ENCODE assay signal across 8 cellular contexts in genomic region chr16:88804552-88805339, GRCh38. TPM values are rescaled to one million over a fixed set of nuclear protein-coding genes. Genes with fewer than 3 reads are reported as not detected.
A peak's percentile ranks its signal among the peaks of the same experiment; 100 is the strongest.
DNase-seq lines count a peak whose midpoint lies in the region; ATAC-seq and TF ChIP-seq lines count a peak whose summit lies in the region.

No MANE protein-coding gene starts in this region.

- BruUV-seq in PC-3 (replicated peaks; lab: Mats Ljungman, UMichigan): no TSS peak

- peak overlapping the region; percentile 55 for H3K4me3 ChIP-seq in cardiac muscle cell
- H3K4me3 ChIP-seq in PC-3 (ENCODE audit: low read length): peak overlapping the region; percentile 82
- peak overlapping the region in 55 of 59 donors; percentile 3 to 84 (median 71) for H3K4me3 ChIP-seq in dorsolateral prefrontal cortex

- no peaks in the 10 kb centered on the region for H3K9me2 ChIP-seq in PC-3 (replicated peaks; ENCODE audit: low read length)

- CTCF ChIA-PET in PC-3 (lab: Charles Lee): no interaction called here

- no peaks in the 10 kb centered on the region for H3K9me3 Mint-ChIP-seq in osteocyte (ENCODE audit: unreplicated experiment)

- H3K27me3 ChIP-seq in cardiac muscle cell (no peaks in the 10 kb centered on the region), PC-3 (ENCODE audit: low read length) (no peaks in the 10 kb centered on the region), dorsolateral prefrontal cortex (no peaks in the 10 kb centered on the region)

- peaks cover 6% of the 10 kb centered on the region for H3K4me1 Mint-ChIP-seq in osteocyte (ENCODE audit: unreplicated experiment)

- POLR2A ChIA-PET in PC-3 (lab: Charles Lee; ENCODE audit: unreplicated experiment): no interaction called here

- no peaks in the 10 kb centered on the region for H3K27me3 Mint-ChIP-seq in osteocyte (ENCODE audit: unreplicated experiment)

- no peak overlapping the region for H3K27ac Mint-ChIP-seq in osteocyte (ENCODE audit: unreplicated experiment)

- H3K36me3 ChIP-seq in cardiac muscle cell: peaks cover 10% of the 10 kb centered on the region
- peaks cover 12% of the 10 kb centered on the region; the same call in 1 of the 2 replicates for H3K36me3 ChIP-seq in PC-3 (ENCODE audit: low read depth, low read length)

- peak overlapping the region; percentile 51 for H3K4me3 Mint-ChIP-seq in osteocyte (ENCODE audit: unreplicated experiment)

- peak overlapping the region; percentile 95 for H3K4me2 ChIP-seq in PC-3 (ENCODE audit: low read length)

- H3F3A ChIP-seq in PC-3 (ENCODE audit: low read length, unreplicated experiment): no peaks in the 10 kb centered on the region

- H3K9me3 ChIP-seq in cardiac muscle cell (ENCODE audit: low read depth) (no peaks in the 10 kb centered on the region), PC-3 (ENCODE audit: low read length) (no peaks in the 10 kb centered on the region)

- TF ChIP-seq CTCF in cardiac muscle cell (IDR thresholded peaks at IDR 0.05; ENCODE audit: low read depth, low read length) (no peak), PC-3 (conservative IDR thresholded peaks at IDR 0.05; ENCODE audit: low read depth, low read length) (no peak), dorsolateral prefrontal cortex (IDR thresholded peaks at IDR 0.05 in 54 of 56, conservative IDR thresholded peaks at IDR 0.05 in 2 of 56; ENCODE audit: low read depth in 1 of 56, partially characterized antibody in 56 of 56) (no peak), osteocyte (IDR thresholded peaks at IDR 0.05) (no peak)

- no peaks in the 10 kb centered on the region for H3K36me3 Mint-ChIP-seq in osteocyte (ENCODE audit: unreplicated experiment)

- peak overlapping the region; percentile 90 for H3K9ac ChIP-seq in PC-3 (ENCODE audit: low read length)

- H3K4me1 ChIP-seq in cardiac muscle cell (ENCODE audit: low read depth) (no peaks in the 10 kb centered on the region), PC-3 (ENCODE audit: insufficient read depth, low read length) (peaks cover 7% of the 10 kb centered on the region; the same call in 1 of the 2 replicates)

- peaks cover 32% of the 10 kb centered on the region for H3K79me2 ChIP-seq in PC-3 (ENCODE audit: low read length)

- intact Hi-C loops in left cardiac atrium (cut with DNase I): no loop called here
- intact Hi-C loops in PC-3 (cut with micrococcal nuclease): no loop called here
- intact Hi-C loops in dorsolateral prefrontal cortex (cut with DNase I): loop anchor here in 1 of 2 donors (5.0 to 10.0 kb wide), 3 partner anchors 67 to 240 kb away; partner anchors contain the start of gene MVD

- no peak overlapping the region for H2AFZ ChIP-seq in PC-3 (ENCODE audit: low read length)

- ATAC-seq in left cardiac atrium (no peak), PC-3 (peak; percentile 55)

- peaks cover 8% of the 10 kb centered on the region; the same call in 1 of the 2 replicates for H4K20me1 ChIP-seq in PC-3 (ENCODE audit: low read length)

- H3K27ac ChIP-seq in cardiac muscle cell: no peak overlapping the region
- peak overlapping the region; percentile 20; the same call in 1 of the 2 replicates for H3K27ac ChIP-seq in PC-3 (ENCODE audit: low read length)
- peak overlapping the region in 3 of 59 donors; percentile 25 to 52 (median 51) for H3K27ac ChIP-seq in dorsolateral prefrontal cortex

- no peak for DNase-seq in cardiac muscle cell (ENCODE audit: low read depth in 1 of 2, low spot score in 1 of 2)
- DNase-seq in left cardiac atrium: no peak
- DNase-seq in PC-3: peak; percentile 39
- no peak for DNase-seq in dorsolateral prefrontal cortex
- DNase-seq in osteocyte (ENCODE audit: extremely low spot score, unreplicated experiment): no peak
- no peak for DNase-seq in DMS114 treated with DMSO at 0.1 percent for 48 hours (lab: John Stamatoyannopoulos, UW; ENCODE audit: unreplicated experiment)
- DNase-seq in inferior parietal cortex (ENCODE audit: extremely low spot score): no peak
- DNase-seq in EL: no peak

RNA-seq across cellular contexts. Expression of gene CDT1, which starts 1.2 kb away (rescaled TPM):
- total RNA-seq in cardiac muscle cell (24.5 and 29.6 TPM in 2 replicates), left cardiac atrium (1 to 10 TPM; 1.0 to 2.3 TPM), PC-3 (2014; rRNA removed) (43.0 and 76.6 TPM in 2 replicates), dorsolateral prefrontal cortex (1 to 10 TPM in 106 of 120 experiments, under 1 TPM in 14; 0.49 to 5.3 (median 2.0) TPM), osteocyte (5.6 and 6.6 TPM in 2 replicates)
- polyA plus RNA-seq in cardiac muscle cell: 15.9 and 17.9 TPM in 2 replicates

RNA-seq across cellular contexts. Expression of gene APRT, which starts 7.0 kb away (rescaled TPM):
- total RNA-seq in cardiac muscle cell: 123 and 140 TPM in 2 replicates
- 169 and 193 TPM in 2 replicates for polyA plus RNA-seq in cardiac muscle cell
- 10 to 100 TPM; 63.8 to 64.2 TPM for total RNA-seq in left cardiac atrium
- total RNA-seq in PC-3 (2014; rRNA removed): 346 and 350 TPM in 2 replicates
- 10 to 100 TPM; 21.9 to 51.6 (median 33.2) TPM for total RNA-seq in dorsolateral prefrontal cortex
- 77.1 and 83.9 TPM in 2 replicates for total RNA-seq in osteocyte

RNA-seq across cellular contexts. Expression of gene PIEZO1, which starts 19.7 kb away (rescaled TPM):
- total RNA-seq in cardiac muscle cell: 54.5 and 121 TPM in 2 replicates
- polyA plus RNA-seq in cardiac muscle cell: 32.7 and 49.2 TPM in 2 replicates
- total RNA-seq in left cardiac atrium: 10 to 100 TPM; 50.6 to 63.6 TPM
- 180 and 251 TPM in 2 replicates for total RNA-seq in PC-3 (2014; rRNA removed)
- total RNA-seq in dorsolateral prefrontal cortex: 10 to 100 TPM; 14.6 to 86.5 (median 34.6) TPM
- total RNA-seq in osteocyte: 165 and 174 TPM in 2 replicates

RNA-seq across cellular contexts. Expression of gene GALNS, which starts 52.0 kb away (rescaled TPM):
- 28.3 and 29.5 TPM in 2 replicates for total RNA-seq in cardiac muscle cell
- polyA plus RNA-seq in cardiac muscle cell: 23.4 and 31.0 TPM in 2 replicates
- total RNA-seq in left cardiac atrium: 10 to 100 TPM; 17.1 to 19.0 TPM
- total RNA-seq in PC-3 (2014; rRNA removed): 18.3 and 25.5 TPM in 2 replicates
- total RNA-seq in dorsolateral prefrontal cortex: 10 to 100 TPM; 22.5 to 60.1 (median 36.3) TPM
- total RNA-seq in osteocyte: 47.0 and 51.5 TPM in 2 replicates

RNA-seq across cellular contexts. Expression of gene TRAPPC2L, which starts 52.2 kb away (rescaled TPM):
- 30.9 and 42.0 TPM in 2 replicates for total RNA-seq in cardiac muscle cell
- polyA plus RNA-seq in cardiac muscle cell: 114 and 130 TPM in 2 replicates
- 10 to 100 TPM; 46.0 to 54.3 TPM for total RNA-seq in left cardiac atrium
- 42.0 and 77.5 TPM in 2 replicates for total RNA-seq in PC-3 (2014; rRNA removed)
- 10 to 100 TPM; 30.9 to 83.9 (median 57.9) TPM for total RNA-seq in dorsolateral prefrontal cortex
- total RNA-seq in osteocyte: 71.7 and 74.0 TPM in 2 replicates
